Comparison of ENCODE assay signal across 19 cellular contexts in the genomic region with DNA sequence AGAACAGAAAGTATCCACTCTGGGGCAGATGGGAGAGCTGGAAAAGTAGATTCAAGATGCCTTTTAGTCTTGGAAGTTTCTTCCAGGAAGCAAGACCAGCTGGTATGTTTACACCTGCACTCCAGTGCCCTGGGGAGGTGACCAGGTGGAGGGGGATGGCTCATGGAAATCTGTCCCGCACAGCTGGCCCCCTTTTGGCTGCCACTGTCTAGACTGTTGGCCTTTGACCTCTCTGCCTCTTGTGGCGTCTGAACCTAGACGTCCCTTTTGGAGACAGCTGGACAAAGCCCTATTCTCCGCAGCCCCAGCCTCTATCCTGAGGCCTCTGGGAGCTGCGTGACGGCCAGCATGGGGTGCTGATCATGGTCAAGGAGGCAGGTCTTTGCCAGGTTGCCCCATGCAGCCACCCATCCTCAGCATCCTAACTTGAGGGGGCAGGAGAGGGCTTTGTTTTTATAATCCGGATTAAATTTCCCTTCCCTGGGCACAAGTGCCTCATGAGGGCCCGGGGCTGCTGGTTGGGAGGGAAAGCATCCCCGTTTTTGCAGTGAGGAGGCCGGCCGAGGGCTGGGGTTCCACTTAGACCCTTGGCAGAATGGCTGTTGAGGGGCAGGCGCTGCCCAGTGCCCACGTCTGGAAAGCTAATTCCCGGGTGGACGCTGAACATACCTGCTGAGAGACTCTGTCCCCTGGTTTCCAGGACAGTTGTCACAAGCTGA. TPM values are rescaled to one million over a fixed set of nuclear protein-coding genes. Genes with fewer than 3 reads are reported as not detected.
DNase-seq lines count a peak whose midpoint lies in the region; ATAC-seq, FAIRE-seq and TF ChIP-seq lines count a peak whose summit lies in the region.
"Had no signal": no experiment of that assay in that cellular context is flagged by ENCODE, and none has a peak within 500 bp of the region (broad histone marks: within the 10 kb centered on the region; RNA-seq: fewer than 3 reads in every experiment).

No MANE protein-coding gene starts in this region.

- POLR2A ChIA-PET in Panc1 (lab: Charles Lee) = no interaction called here

- no peak overlapping the region for H3K4me2 ChIP-seq in hepatocyte

- DNase-seq in D341Med (ENCODE audit: low spot score) (peak; percentile 72), Panc1 (ENCODE audit: low read depth, low spot score) (no peak), hepatocyte (ENCODE audit: low spot score) (no peak), pancreas (peak in 4 of 6 donors; percentile 66 to 81 (median 76)), COR-L47 (lab: John Stamatoyannopoulos, UW) (no peak), medulla oblongata (ENCODE audit: extremely low spot score) (no peak)
- DNase-seq: activated CD8-positive, alpha-beta T cell treated with anti-CD3 and anti-CD28 coated beads, Interleukin-2, amount 10 ng/mL, durations not matched to agents 7 days and 5 days; activated naive CD8-positive, alpha-beta T cell treated with anti-CD3 and anti-CD28 coated beads for 36 hours; activated T-cell treated with anti-CD3 and anti-CD28 coated beads, Interleukin-2, amount 50 U/mL, for 72 hours; esophagus squamous epithelium; HCEC 1CT; NCI-H1417 treated with DMSO at 0.1 percent for 48 hours; stimulated activated CD4-positive, alpha-beta T cell treated with anti-CD3 and anti-CD28 coated beads, Interleukin-4, amount 100 ng/mL, for 24 hours had no signal

- H3K79me2 ChIP-seq in hepatocyte = peaks cover 4% of the 10 kb centered on the region

- no peak for TF ChIP-seq CTCF in Panc1 (IDR thresholded peaks at IDR 0.05)
- TF ChIP-seq CTCF in hepatocyte (IDR thresholded peaks at IDR 0.05; ENCODE audit: poor library complexity) = no peak
- TF ChIP-seq CTCF in pancreas (IDR thresholded peaks at IDR 0.05) = no peak

- H3K9me3 ChIP-seq in Panc1 (ENCODE audit: control insufficient read depth, insufficient read depth, low read depth, low read length) (no peaks in the 10 kb centered on the region), hepatocyte (ENCODE audit: low read depth) (no peaks in the 10 kb centered on the region), pancreas (no peaks in the 10 kb centered on the region)
- H3K9me3 ChIP-seq: esophagus squamous epithelium had no signal

- H3K36me3 ChIP-seq in Panc1 (ENCODE audit: control insufficient read depth, insufficient read depth, low read length) (no peaks in the 10 kb centered on the region), hepatocyte (replicated peaks; ENCODE audit: insufficient read depth, low read depth) (no peaks in the 10 kb centered on the region), pancreas (no peaks in the 10 kb centered on the region)

- in situ Hi-C loops in Panc1 (cut with HindIII; ENCODE audit: low pct_unique_long_range_greater_than_20kb, low sequenced_read_pairs) = no loop called here

- intact Hi-C loops in Panc1 (cut with micrococcal nuclease; ENCODE audit: unreplicated experiment) (no loop called here), pancreas (cut with DNase I) (no loop called here)

- H2AFZ ChIP-seq in hepatocyte = no peak overlapping the region

- 83% methylated on average over 15 of the region's 15 CpGs for WGBS in hepatocyte (ENCODE audit: low lambda C conversion rate, missing lambda C conversion rate)
- 71 to 76% methylated on average over 15 of the region's 15 CpGs for WGBS in pancreas, 2 donors

- CTCF ChIA-PET in Panc1 (lab: Charles Lee) = interaction anchor here (0.7 kb wide), 1 partner anchor 22 kb away, joined by 7 read pairs; no protein-coding TSS in a partner anchor

- H3K4me1 ChIP-seq in Panc1 (ENCODE audit: control insufficient read depth, insufficient read depth, low read length) (peaks cover 41% of the 10 kb centered on the region), hepatocyte (ENCODE audit: insufficient read depth) (peaks cover 21% of the 10 kb centered on the region), pancreas (peaks cover 19 to 33% (median 25%) of the 10 kb centered on the region in 3 donors)

- H3K27me3 ChIP-seq in Panc1 (ENCODE audit: control insufficient read depth, insufficient read depth, low read length) (no peaks in the 10 kb centered on the region), hepatocyte (no peaks in the 10 kb centered on the region), pancreas (no peaks in the 10 kb centered on the region)
- H3K27me3 ChIP-seq: esophagus squamous epithelium had no signal

- FAIRE-seq in pancreas (lab: Jason Lieb, UNC) = no peak
- FAIRE-seq: bronchial epithelial cell had no signal

- no peak overlapping the region for H3K4me3 ChIP-seq in Panc1 (ENCODE audit: low read depth in 2 of 2, low read length in 2 of 2)
- H3K4me3 ChIP-seq in hepatocyte = no peak overlapping the region
- no peak overlapping the region for H3K4me3 ChIP-seq in pancreas
- H3K4me3 ChIP-seq: esophagus squamous epithelium had no signal

- H4K20me1 ChIP-seq in hepatocyte (ENCODE audit: insufficient read depth, poor library complexity, severe bottlenecking) = no peaks in the 10 kb centered on the region

- H3K27ac ChIP-seq in Panc1 (ENCODE audit: low read length) (peak overlapping the region; percentile 82), hepatocyte (peak overlapping the region; percentile 26), pancreas (peak overlapping the region; percentile 28 to 85 (median 62))
- H3K27ac ChIP-seq: esophagus squamous epithelium had no signal

- H3K9me2 ChIP-seq in hepatocyte (replicated peaks; ENCODE audit: insufficient read depth) = no peaks in the 10 kb centered on the region

- no TSS peak for BruUV-seq in Panc1 (replicated peaks; lab: Mats Ljungman, UMichigan)

- ATAC-seq in Panc1 = no peak
- peak; percentile 48 to 71 (median 59) for ATAC-seq in pancreas
- ATAC-seq in GM19463 (IDR thresholded peaks at IDR 0.05; ENCODE audit: unreplicated experiment) = no peak
- no peak for ATAC-seq in HG03196 (IDR thresholded peaks at IDR 0.05; ENCODE audit: unreplicated experiment)
- ATAC-seq: activated CD8-positive, alpha-beta T cell treated with anti-CD3 and anti-CD28 coated beads, Interleukin-2, amount 10 ng/mL, durations not matched to agents 7 days and 5 days; activated T-cell treated with anti-CD3 and anti-CD28 coated beads, Interleukin-2, amount 50 U/mL, for 72 hours; Right ventricle myocardium inferior had no signal

RNA-seq across cellular contexts. Expression of gene GDF15, which starts 17.3 kb away (rescaled TPM):
- total RNA-seq in Panc1 (2021; ENCODE audit: unreplicated experiment) (335 TPM), hepatocyte (106 and 123 TPM in 2 replicates), pancreas (100 to 1,000 TPM in 2 of 6 donors, 10 to 100 TPM in 4; 33.3 to 277 (median 43.5) TPM)
- 712 TPM for polyA plus RNA-seq in Panc1 (2012; ENCODE audit: insufficient read length)
- polyA plus RNA-seq in hepatocyte (175 and 185 TPM in 2 replicates), pancreas (10 to 100 TPM; 28.1 to 57.7 TPM)
- total RNA-seq: activated CD8-positive, alpha-beta T cell treated with anti-CD3 and anti-CD28 coated beads, Interleukin-2, amount 10 ng/mL, durations not matched to agents 7 days and 5 days; activated naive CD8-positive, alpha-beta T cell treated with anti-CD3 and anti-CD28 coated beads for 36 hours; B cell had no signal

RNA-seq across cellular contexts. Expression of gene PGPEP1, which starts 28.3 kb away (rescaled TPM):
- total RNA-seq in Panc1 (2021; ENCODE audit: unreplicated experiment) (36.3 TPM), hepatocyte (35.0 and 36.1 TPM in 2 replicates), pancreas (10 to 100 TPM; 32.9 to 44.4 (median 37.1) TPM)
- 24.0 TPM for polyA plus RNA-seq in Panc1 (2012; ENCODE audit: insufficient read length)
- polyA plus RNA-seq in hepatocyte (24.8 and 26.8 TPM in 2 replicates), pancreas (10 to 100 TPM; 10.4 to 20.7 TPM)

RNA-seq across cellular contexts. Expression of gene LRRC25, which starts 28.8 kb away (rescaled TPM):
- total RNA-seq in Panc1 (2021; ENCODE audit: unreplicated experiment) (0.15 TPM), hepatocyte (0.16 TPM in 1 of 2 replicates, not detected in the other), pancreas (1 to 10 TPM in 3 of 6 donors, under 1 TPM in 3; 0.14 to 6.1 (median 1.2) TPM)
- 0.15 TPM for polyA plus RNA-seq in Panc1 (2012; ENCODE audit: insufficient read length)
- polyA plus RNA-seq in hepatocyte (0.36 and 1.5 TPM in 2 replicates), pancreas (1 to 10 TPM in 1 of 2 donors, under 1 TPM in 1; 0.85 to 1.0 TPM)
- total RNA-seq: activated naive CD8-positive, alpha-beta T cell treated with anti-CD3 and anti-CD28 coated beads for 36 hours; activated T-cell treated with anti-CD3 and anti-CD28 coated beads, Interleukin-2, amount 50 U/mL, for 72 hours; bronchial epithelial cell; T-helper 1 cell treated with Interleukin-12 subunit alpha and Interleukin-12 subunit beta and Interleukin-4 antibody, amounts not matched to agents 30 ng/mL and 1 ng/mL, for 36 hours had no signal

RNA-seq across cellular contexts. Expression of gene LSM4, which starts 45.8 kb away (rescaled TPM):
- total RNA-seq in Panc1 (2021; ENCODE audit: unreplicated experiment) = 209 TPM
- polyA plus RNA-seq in Panc1 (2012; ENCODE audit: insufficient read length) = 226 TPM
- 185 and 202 TPM in 2 replicates for total RNA-seq in hepatocyte
- 218 and 226 TPM in 2 replicates for polyA plus RNA-seq in hepatocyte
- 10 to 100 TPM; 16.5 to 39.0 (median 33.4) TPM for total RNA-seq in pancreas
- 10 to 100 TPM; 65.9 to 67.9 TPM for polyA plus RNA-seq in pancreas

RNA-seq across cellular contexts. Expression of gene SSBP4, which starts 50.5 kb away (rescaled TPM):
- total RNA-seq in Panc1 (2021; ENCODE audit: unreplicated experiment) (128 TPM), hepatocyte (55.8 and 72.6 TPM in 2 replicates), pancreas (10 to 100 TPM; 20.5 to 33.8 (median 23.7) TPM)
- polyA plus RNA-seq in Panc1 (2012; ENCODE audit: insufficient read length) = 185 TPM
- polyA plus RNA-seq in hepatocyte (156 and 169 TPM in 2 replicates), pancreas (100 to 1,000 TPM in 1 of 2 donors, 10 to 100 TPM in 1; 77.5 to 116 TPM)

Comparison
In these comparisons a context has a peak if more than half of its experiments do, and no peak if none do; other contexts are left out.
1. DNase-seq: peak in D341Med (single experiment) and pancreas (4 of 6); none in Panc1 (single experiment), hepatocyte (single experiment), COR-L47 (single experiment) and medulla oblongata (single experiment).
2. ATAC-seq: peak in pancreas (4 of 4); none in Panc1 (single experiment), GM19463 (single experiment) and HG03196 (single experiment).
3. H3K27ac ChIP-seq: peak in every context shown above with its lines; median percentile 82 in Panc1; 62 in pancreas; 26 in hepatocyte.